ENCODE assay signal across 8 cellular contexts in genomic region chr4:2537011-2537830, GRCh38. TPM values are rescaled to one million over a fixed set of nuclear protein-coding genes. Genes with fewer than 3 reads are reported as not detected.
DNase-seq lines count a peak whose midpoint lies in the region; ATAC-seq and TF ChIP-seq lines count a peak whose summit lies in the region.

No MANE protein-coding gene starts in this region.

- H3K9me3 ChIP-seq in neural cell (ENCODE audit: low read length): no peaks in the 10 kb centered on the region
- no peaks in the 10 kb centered on the region for H3K9me3 ChIP-seq in stomach

- H2AFZ ChIP-seq in neural cell (ENCODE audit: low read depth, low read length): no peak overlapping the region

- H3K27me3 ChIP-seq in neural cell (ENCODE audit: insufficient read depth, low read depth, low read length): no peaks in the 10 kb centered on the region
- no peaks in the 10 kb centered on the region for H3K27me3 ChIP-seq in stomach

- peaks cover 7% of the 10 kb centered on the region for H4K20me1 ChIP-seq in neural cell (ENCODE audit: insufficient read depth)

- TF ChIP-seq EP300 in neural cell (conservative IDR thresholded peaks at IDR 0.05; ENCODE audit: poor library complexity, severe bottlenecking) (no peak), stomach (IDR thresholded peaks at IDR 0.05) (no peak)

- TF ChIP-seq POLR2A in GM15510 (IDR thresholded peaks at IDR 0.05; ENCODE audit: borderline replicate concordance, extremely low read depth, insufficient read length) (peak; percentile 30), stomach (IDR thresholded peaks at IDR 0.05) (no peak)

- H3K9me3 Mint-ChIP-seq in activated T-cell treated with anti-CD3 and anti-CD28 coated beads, Interleukin-2, amount 50 U/mL, for 72 hours: no peaks in the 10 kb centered on the region

- peak overlapping the region; percentile 84 to 95 for H3K4me3 Mint-ChIP-seq in activated T-cell treated with anti-CD3 and anti-CD28 coated beads, Interleukin-2, amount 50 U/mL, for 72 hours

- no peaks in the 10 kb centered on the region for H3K9me2 ChIP-seq in neural cell (ENCODE audit: insufficient read depth, low read length)

- peak overlapping the region; percentile 82 for H3K27ac ChIP-seq in neural cell (ENCODE audit: low read length)
- H3K27ac ChIP-seq in stomach: peak overlapping the region; percentile 94 to 98 (median 95)

- H3K9ac ChIP-seq in neural cell (ENCODE audit: low read length): peak overlapping the region; percentile 95

- H3K4me1 ChIP-seq in stomach: peaks cover 31 to 51% (median 39%) of the 10 kb centered on the region in 4 donors

- intact Hi-C loops in stomach (cut with DNase I; ENCODE audit: low total_unique reads): loop anchor here (10.0 kb wide), 1 partner anchor 62 kb away; no protein-coding TSS in a partner anchor

- TF ChIP-seq RAD21 in neural cell (conservative IDR thresholded peaks at IDR 0.05): peak; percentile 34

- peaks cover 32% of the 10 kb centered on the region for H3K4me1 Mint-ChIP-seq in activated T-cell treated with anti-CD3 and anti-CD28 coated beads, Interleukin-2, amount 50 U/mL, for 72 hours (ENCODE audit: low read depth)

- peaks cover 4% of the 10 kb centered on the region for H3F3A ChIP-seq in neural cell (ENCODE audit: insufficient read depth, low read length, poor library complexity, severe bottlenecking)

- peak; percentile 21 for ATAC-seq in HG02840 (IDR thresholded peaks at IDR 0.05; ENCODE audit: low FRiP score, unreplicated experiment)
- ATAC-seq in activated T-cell treated with anti-CD3 and anti-CD28 coated beads, Interleukin-2, amount 50 U/mL, for 72 hours (replicated peaks in 1 of 2): peak; percentile 20 to 25

- peak overlapping the region; percentile 86 for H3K27ac Mint-ChIP-seq in activated T-cell treated with anti-CD3 and anti-CD28 coated beads, Interleukin-2, amount 50 U/mL, for 72 hours

- H3K27me3 Mint-ChIP-seq in activated T-cell treated with anti-CD3 and anti-CD28 coated beads, Interleukin-2, amount 50 U/mL, for 72 hours (ENCODE audit: low read depth): no peaks in the 10 kb centered on the region

- H3K4me2 ChIP-seq in neural cell (ENCODE audit: low read length): peak overlapping the region; percentile 92

- peak overlapping the region; percentile 93 for H3K4me3 ChIP-seq in neural cell (ENCODE audit: low read length)
- H3K4me3 ChIP-seq in stomach: peak overlapping the region; percentile 85 to 99 (median 93)

- peaks cover 1% of the 10 kb centered on the region in 2 donors for H3K36me3 Mint-ChIP-seq in activated T-cell treated with anti-CD3 and anti-CD28 coated beads, Interleukin-2, amount 50 U/mL, for 72 hours (ENCODE audit: insufficient read depth in 2 of 2)

- H3K79me2 ChIP-seq in neural cell (replicated peaks; ENCODE audit: insufficient read depth, low read length): peaks cover 45% of the 10 kb centered on the region

- DNase-seq in NOMO-1 treated with DMSO at 0.1 percent for 48 hours (lab: John Stamatoyannopoulos, UW; ENCODE audit: unreplicated experiment) (peak; percentile 20), fibroblast of peridontal ligament (ENCODE audit: extremely low read depth) (peak; percentile 13), stomach (peak; percentile 56), cerebellar nuclear complex (lab: John Stamatoyannopoulos, UW) (no peak)
- peak; percentile 62 to 70 for DNase-seq in activated T-cell treated with anti-CD3 and anti-CD28 coated beads, Interleukin-2, amount 50 U/mL, for 72 hours

- WGBS in stomach, 5 donors: 0 to 2% (median 0%) methylated on average over 14 to 103 of the region's 103 CpGs

- no peaks in the 10 kb centered on the region for H3K36me3 ChIP-seq in neural cell (ENCODE audit: insufficient read depth, low read length)
- no peaks in the 10 kb centered on the region for H3K36me3 ChIP-seq in stomach

- TF ChIP-seq CTCF in neural cell (IDR thresholded peaks at IDR 0.05; ENCODE audit: poor library complexity, severe bottlenecking): no peak
- no peak for TF ChIP-seq CTCF in stomach (IDR thresholded peaks at IDR 0.05)

TF ChIP-seq in neural cell, 6 proteins besides CTCF, POLR2A, EP300 and RAD21:
- TF ChIP-seq SMC3 (conservative IDR thresholded peaks at IDR 0.05; ENCODE audit: poor library complexity) (peak; percentile 25), POLR2AphosphoS5 (IDR thresholded peaks at IDR 0.05) (no peak), TAF1 (IDR thresholded peaks at IDR 0.05; ENCODE audit: low read depth) (no peak), EZH2 (IDR thresholded peaks at IDR 0.05; ENCODE audit: borderline replicate concordance, insufficient read depth, low read length, poor library complexity, severe bottlenecking) (no peak), MXI1 (conservative IDR thresholded peaks at IDR 0.05; ENCODE audit: poor library complexity, severe bottlenecking) (peak; percentile 69), REST (IDR thresholded peaks at IDR 0.05; ENCODE audit: borderline replicate concordance) (peak; percentile 61)

RNA-seq across cellular contexts. Expression of gene FAM193A, which starts 0.8 kb away (rescaled TPM):
- total RNA-seq in activated T-cell treated with anti-CD3 and anti-CD28 coated beads, Interleukin-2, amount 50 U/mL, for 72 hours: 10 to 100 TPM; 36.2 to 36.5 TPM
- polyA plus RNA-seq in neural cell (11.6 and 12.7 TPM in 2 replicates), stomach (1 to 10 TPM; 4.9 to 7.0 (median 7.0) TPM)
- polyA minus RNA-seq in neural cell: 31.9 and 38.5 TPM in 2 replicates
- 100 to 1,000 TPM in 1 of 5 donors, 10 to 100 TPM in 4; 22.2 to 107 (median 37.9) TPM for total RNA-seq in stomach

Comparison
In these comparisons a context has a peak if more than half of its experiments do, and no peak if none do; other contexts are left out.
1. DNase-seq: peak in NOMO-1 treated with DMSO at 0.1 percent for 48 hours (single experiment), activated T-cell treated with anti-CD3 and anti-CD28 coated beads, Interleukin-2, amount 50 U/mL, for 72 hours (2 of 2), fibroblast of peridontal ligament (single experiment) and stomach (single experiment); none in cerebellar nuclear complex (0 of 2).